ENCODE assay signal across 8 cellular contexts in the genomic region with DNA sequence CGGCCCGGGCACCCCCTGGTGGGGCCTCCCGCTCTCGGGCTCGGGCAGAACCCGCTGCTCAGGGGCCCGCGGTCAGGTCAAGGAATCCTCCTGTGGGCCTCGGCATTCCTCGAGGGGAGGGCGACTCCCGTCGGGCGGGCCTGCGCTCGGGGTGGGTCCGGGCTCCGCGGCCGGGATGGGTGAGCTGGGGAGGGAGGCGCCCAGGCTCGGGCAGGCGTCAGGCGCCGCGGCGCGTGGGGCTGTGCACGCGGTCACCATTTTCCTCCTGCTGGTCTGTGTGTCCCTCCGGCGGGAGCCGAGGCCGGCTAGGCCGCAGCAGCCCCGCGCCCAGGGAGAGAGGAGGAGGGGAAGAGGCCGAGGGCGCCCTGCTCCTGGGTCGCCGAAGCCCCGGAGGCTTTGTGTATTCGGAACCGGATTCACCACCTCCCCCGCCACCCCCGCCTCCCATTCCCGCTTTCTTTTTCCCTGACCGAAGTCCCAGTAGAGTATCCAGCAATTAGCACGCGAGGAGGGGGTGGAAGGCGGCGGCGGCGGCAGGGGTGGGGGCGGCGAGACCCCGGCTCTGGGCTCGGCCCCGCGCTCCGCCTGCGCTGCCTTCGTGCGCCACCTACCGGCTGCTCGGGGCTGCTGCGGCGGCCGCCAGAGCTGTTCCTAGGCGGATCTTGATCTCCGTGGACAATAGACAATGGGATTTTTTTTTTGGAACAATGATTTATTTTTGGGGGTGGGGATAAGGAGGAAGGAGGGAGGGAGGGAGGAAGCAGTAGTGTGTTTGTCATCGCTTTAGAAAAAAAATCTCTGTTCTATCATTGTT.
DNase-seq lines count a peak whose midpoint lies in the region; ATAC-seq and TF ChIP-seq lines count a peak whose summit lies in the region.

No MANE protein-coding gene starts in this region.

- TF ChIP-seq CTCF in GM12864 (IDR thresholded peaks at IDR 0.05; ENCODE audit: low read depth, low read length, missing control alignments) = peak; percentile 80

- ATAC-seq in HG02884 (IDR thresholded peaks at IDR 0.05; ENCODE audit: unreplicated experiment) = peak; percentile 61
- no peak for ATAC-seq in HG03097 (IDR thresholded peaks at IDR 0.05; ENCODE audit: low FRiP score, unreplicated experiment)

- DNase-seq in GM12864 (ENCODE audit: low read depth) (no peak), NCI-H2196 (lab: John Stamatoyannopoulos, UW; ENCODE audit: unreplicated experiment) (peak; percentile 65)
- DNase-seq in activated CD4-positive, alpha-beta T cell treated with anti-CD3 and anti-CD28 coated beads for 4 hours = peak; percentile 55 to 64
- DNase-seq in stimulated activated CD4-positive, alpha-beta T cell treated with anti-CD3 and anti-CD28 coated beads, Interleukin-1b, Interleukin-23, amount 100 ng/mL, for 1 hour (ENCODE audit: low read depth in 2 of 2) = peak; percentile 3 to 50

- H3K27me3 ChIP-seq in layer of hippocampus (ENCODE audit: control insufficient read depth, insufficient read depth, low read length) = no peaks in the 10 kb centered on the region

- H3K4me3 ChIP-seq in GM12864 (ENCODE audit: low read depth, low read length) = peak overlapping the region; percentile 37

- H3K27ac ChIP-seq in cingulate gyrus (ENCODE audit: low read depth, low read length) (peak overlapping the region; percentile 83), layer of hippocampus (ENCODE audit: low read depth, low read length) (peak overlapping the region; percentile 85)
